22 cellular contexts compared by ENCODE assay signal in genomic region chr16:7910116-7910515, GRCh38.
DNase-seq lines count a peak whose midpoint lies in the region; ATAC-seq and TF ChIP-seq lines count a peak whose summit lies in the region.
"Had no signal": no experiment of that assay in that cellular context is flagged by ENCODE, and none has a peak within 500 bp of the region (broad histone marks: within the 10 kb centered on the region; RNA-seq: fewer than 3 reads in every experiment).

No MANE protein-coding gene starts in this region.

- H3K27ac ChIP-seq in SJCRH30 (no peak overlapping the region), left ventricle myocardium inferior (replicated peaks) (no peak overlapping the region)
- H3K27ac ChIP-seq: 22Rv1, A549, C4-2B had no signal

- no peak for TF ChIP-seq CTCF in left ventricle myocardium inferior (IDR thresholded peaks at IDR 0.05; ENCODE audit: borderline replicate concordance)

- H3K9me3 ChIP-seq in SJCRH30 (replicated peaks) (no peaks in the 10 kb centered on the region), left ventricle myocardium inferior (replicated peaks) (no peaks in the 10 kb centered on the region)
- H3K9me3 ChIP-seq: A549 had no signal

- H3K27me3 ChIP-seq in SJCRH30 (no peaks in the 10 kb centered on the region), left ventricle myocardium inferior (ENCODE audit: low read depth) (no peaks in the 10 kb centered on the region)

- H3K36me3 ChIP-seq in SJCRH30 (no peaks in the 10 kb centered on the region), left ventricle myocardium inferior (no peaks in the 10 kb centered on the region)

- peak; percentile 19 for DNase-seq in NCI-H82 (lab: John Stamatoyannopoulos, UW)
- DNase-seq in NCI-H82 treated with DMSO at 0.1 percent for 48 hours (lab: John Stamatoyannopoulos, UW; ENCODE audit: unreplicated experiment): no peak
- peak; percentile 18 for DNase-seq in NCI-H69 (lab: John Stamatoyannopoulos, UW)
- DNase-seq in SJCRH30: peak; percentile 46 to 70
- DNase-seq in DMS 273 treated with DMSO at 0.1 percent for 48 hours (lab: John Stamatoyannopoulos, UW): no peak
- no peak for DNase-seq in left ventricle myocardium inferior
- DNase-seq: AML-193; Calu3; CD4-positive, alpha-beta T cell; DMS53; DND-41; EL; HCEC 1CT; HFFc6; KG1 had no signal

- H3K4me3 ChIP-seq in SJCRH30 (no peak overlapping the region), left ventricle myocardium inferior (no peak overlapping the region)
- H3K4me3 ChIP-seq: A549, GM12878, GM23338 had no signal

- intact Hi-C loops in left ventricle myocardium inferior (cut with micrococcal nuclease): no loop called here

- H3K4me1 ChIP-seq in SJCRH30 (no peaks in the 10 kb centered on the region), left ventricle myocardium inferior (no peaks in the 10 kb centered on the region)
- H3K4me1 ChIP-seq: A549 had no signal

- no peak for ATAC-seq in HG02610 (IDR thresholded peaks at IDR 0.05; ENCODE audit: unreplicated experiment)
- ATAC-seq: A549, GM12878, GM23338, HepG2 had no signal

Comparison
In these comparisons a context has a peak if more than half of its experiments do, and no peak if none do; other contexts are left out.
1. DNase-seq: peak in NCI-H82 (single experiment), NCI-H69 (single experiment) and SJCRH30 (2 of 2); none in NCI-H82 treated with DMSO at 0.1 percent for 48 hours (single experiment), DMS 273 treated with DMSO at 0.1 percent for 48 hours (single experiment) and left ventricle myocardium inferior (single experiment).